1 cellular context compared by ENCODE assay signal in the genomic region with DNA sequence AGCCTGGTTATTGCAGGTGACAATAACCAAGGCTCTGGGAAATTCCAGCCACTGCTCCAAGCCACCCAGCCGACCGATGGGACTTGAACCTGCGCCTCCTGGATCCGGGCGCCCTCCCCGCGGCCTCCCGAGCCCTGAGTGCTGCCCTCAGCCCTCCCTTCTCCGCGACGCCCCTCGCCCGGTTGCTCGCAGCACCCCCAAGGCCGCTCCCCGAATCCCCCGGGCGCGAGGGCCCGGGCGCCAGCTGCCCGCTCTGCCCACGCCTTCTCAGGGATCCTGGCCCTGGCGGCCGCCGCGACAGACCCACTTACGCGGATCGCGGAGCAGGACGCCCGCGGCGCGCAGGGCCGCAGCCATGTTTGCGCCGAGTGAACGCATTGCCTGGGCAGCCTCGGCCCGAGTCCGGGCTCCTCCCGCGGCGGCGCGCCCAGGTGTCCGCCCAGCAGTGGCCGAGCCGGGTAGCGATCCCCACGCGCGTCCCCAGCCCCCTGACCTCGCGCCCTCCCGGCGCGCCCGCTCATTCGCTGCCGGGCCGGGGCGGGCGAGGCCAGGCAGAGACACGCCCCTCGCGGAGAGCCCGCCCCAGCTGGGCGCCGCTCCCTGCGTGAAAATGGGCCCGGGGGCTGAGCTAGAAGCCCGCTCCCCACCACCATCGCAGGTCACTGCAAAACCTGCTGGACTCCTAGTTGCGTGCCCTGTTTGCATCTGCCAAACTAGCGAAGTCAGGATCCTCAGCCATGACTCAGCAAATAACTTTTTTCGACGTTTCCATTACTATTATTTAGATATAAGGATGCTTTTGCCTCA.
A peak's percentile ranks its signal among the peaks of the same experiment; 100 is the strongest.
TF ChIP-seq lines count a peak whose summit lies in the region.

A gene with protein sequence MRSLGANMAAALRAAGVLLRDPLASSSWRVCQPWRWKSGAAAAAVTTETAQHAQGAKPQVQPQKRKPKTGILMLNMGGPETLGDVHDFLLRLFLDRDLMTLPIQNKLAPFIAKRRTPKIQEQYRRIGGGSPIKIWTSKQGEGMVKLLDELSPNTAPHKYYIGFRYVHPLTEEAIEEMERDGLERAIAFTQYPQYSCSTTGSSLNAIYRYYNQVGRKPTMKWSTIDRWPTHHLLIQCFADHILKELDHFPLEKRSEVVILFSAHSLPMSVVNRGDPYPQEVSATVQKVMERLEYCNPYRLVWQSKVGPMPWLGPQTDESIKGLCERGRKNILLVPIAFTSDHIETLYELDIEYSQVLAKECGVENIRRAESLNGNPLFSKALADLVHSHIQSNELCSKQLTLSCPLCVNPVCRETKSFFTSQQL (minus strand): TSS at position 460 of the 807 bp plus-strand sequence. CDS start 82 bp downstream, at position 378.

TF ChIP-seq in K562, 482 proteins besides CTCF, POLR2A, EP300 and RAD21 (continued from another document and continues in another):
- peak; percentile 94 for TF ChIP-seq MAFF (IDR thresholded peaks at IDR 0.05; ENCODE audit: low read length)
- TF ChIP-seq, protein P1, sequence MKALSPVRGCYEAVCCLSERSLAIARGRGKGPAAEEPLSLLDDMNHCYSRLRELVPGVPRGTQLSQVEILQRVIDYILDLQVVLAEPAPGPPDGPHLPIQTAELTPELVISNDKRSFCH (CRISPR knock-in tag; IDR thresholded peaks at IDR 0.05) = no peak
- TF ChIP-seq, protein P1 (tag; IDR thresholded peaks at IDR 0.05) = no peak
- TF ChIP-seq STAT5B (CRISPR knock-in tag; IDR thresholded peaks at IDR 0.05) = no peak
- TF ChIP-seq, protein P2, sequence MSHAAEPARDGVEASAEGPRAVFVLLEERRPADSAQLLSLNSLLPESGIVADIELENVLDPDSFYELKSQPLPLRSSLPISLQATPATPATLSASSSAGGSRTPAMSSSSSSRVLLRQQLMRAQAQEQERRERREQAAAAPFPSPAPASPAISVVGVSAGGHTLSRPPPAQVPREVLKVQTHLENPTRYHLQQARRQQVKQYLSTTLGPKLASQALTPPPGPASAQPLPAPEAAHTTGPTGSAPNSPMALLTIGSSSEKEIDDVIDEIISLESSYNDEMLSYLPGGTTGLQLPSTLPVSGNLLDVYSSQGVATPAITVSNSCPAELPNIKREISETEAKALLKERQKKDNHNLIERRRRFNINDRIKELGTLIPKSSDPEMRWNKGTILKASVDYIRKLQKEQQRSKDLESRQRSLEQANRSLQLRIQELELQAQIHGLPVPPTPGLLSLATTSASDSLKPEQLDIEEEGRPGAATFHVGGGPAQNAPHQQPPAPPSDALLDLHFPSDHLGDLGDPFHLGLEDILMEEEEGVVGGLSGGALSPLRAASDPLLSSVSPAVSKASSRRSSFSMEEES (CRISPR knock-in tag; IDR thresholded peaks at IDR 0.05) = no peak
- peak; percentile 90 for TF ChIP-seq RBFOX2 (IDR thresholded peaks at IDR 0.05; ENCODE audit: low read depth, low read length)
- no peak; the same call in 1 of the 2 replicates for TF ChIP-seq CBX1 (IDR thresholded peaks at IDR 0.05; ENCODE audit: low read depth)
- no peak for TF ChIP-seq FUS (optimal IDR thresholded peaks at IDR 0.05; ENCODE audit: low read depth, low read length)
- TF ChIP-seq HOXB6 (CRISPR knock-in tag; IDR thresholded peaks at IDR 0.05; ENCODE audit: borderline replicate concordance) = no peak
- no peak for TF ChIP-seq ETV1 (tag; conservative IDR thresholded peaks at IDR 0.05; ENCODE audit: low read depth)
- peak; percentile 64 for TF ChIP-seq DPF2 (IDR thresholded peaks at IDR 0.05)
- no peak for TF ChIP-seq ZKSCAN3 (CRISPR knock-in tag; IDR thresholded peaks at IDR 0.05)
- TF ChIP-seq SAP30 (IDR thresholded peaks at IDR 0.05; ENCODE audit: borderline replicate concordance, insufficient read depth, low read depth, low read length, poor library complexity, severe bottlenecking) = no peak
- TF ChIP-seq, protein P3, sequence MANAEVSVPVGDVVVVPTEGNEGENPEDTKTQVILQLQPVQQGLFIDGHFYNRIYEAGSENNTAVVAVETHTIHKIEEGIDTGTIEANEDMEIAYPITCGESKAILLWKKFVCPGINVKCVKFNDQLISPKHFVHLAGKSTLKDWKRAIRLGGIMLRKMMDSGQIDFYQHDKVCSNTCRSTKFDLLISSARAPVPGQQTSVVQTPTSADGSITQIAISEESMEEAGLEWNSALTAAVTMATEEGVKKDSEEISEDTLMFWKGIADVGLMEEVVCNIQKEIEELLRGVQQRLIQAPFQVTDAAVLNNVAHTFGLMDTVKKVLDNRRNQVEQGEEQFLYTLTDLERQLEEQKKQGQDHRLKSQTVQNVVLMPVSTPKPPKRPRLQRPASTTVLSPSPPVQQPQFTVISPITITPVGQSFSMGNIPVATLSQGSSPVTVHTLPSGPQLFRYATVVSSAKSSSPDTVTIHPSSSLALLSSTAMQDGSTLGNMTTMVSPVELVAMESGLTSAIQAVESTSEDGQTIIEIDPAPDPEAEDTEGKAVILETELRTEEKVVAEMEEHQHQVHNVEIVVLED (CRISPR knock-in tag; IDR thresholded peaks at IDR 0.05) = peak; percentile 55
- no peak for TF ChIP-seq FOXK2 (conservative IDR thresholded peaks at IDR 0.05 in 1 of 2, IDR thresholded peaks at IDR 0.05 in 1 of 2; ENCODE audit: low read depth in 2 of 2)
- peak; percentile 71 for TF ChIP-seq CCNT2 (IDR thresholded peaks at IDR 0.05; ENCODE audit: borderline replicate concordance, extremely low read depth, insufficient read length, low read depth, low read length)
- TF ChIP-seq, protein P4, sequence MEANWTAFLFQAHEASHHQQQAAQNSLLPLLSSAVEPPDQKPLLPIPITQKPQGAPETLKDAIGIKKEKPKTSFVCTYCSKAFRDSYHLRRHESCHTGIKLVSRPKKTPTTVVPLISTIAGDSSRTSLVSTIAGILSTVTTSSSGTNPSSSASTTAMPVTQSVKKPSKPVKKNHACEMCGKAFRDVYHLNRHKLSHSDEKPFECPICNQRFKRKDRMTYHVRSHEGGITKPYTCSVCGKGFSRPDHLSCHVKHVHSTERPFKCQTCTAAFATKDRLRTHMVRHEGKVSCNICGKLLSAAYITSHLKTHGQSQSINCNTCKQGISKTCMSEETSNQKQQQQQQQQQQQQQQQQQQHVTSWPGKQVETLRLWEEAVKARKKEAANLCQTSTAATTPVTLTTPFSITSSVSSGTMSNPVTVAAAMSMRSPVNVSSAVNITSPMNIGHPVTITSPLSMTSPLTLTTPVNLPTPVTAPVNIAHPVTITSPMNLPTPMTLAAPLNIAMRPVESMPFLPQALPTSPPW (CRISPR knock-in tag; IDR thresholded peaks at IDR 0.05) = peak; percentile 37
- TF ChIP-seq, protein P5, sequence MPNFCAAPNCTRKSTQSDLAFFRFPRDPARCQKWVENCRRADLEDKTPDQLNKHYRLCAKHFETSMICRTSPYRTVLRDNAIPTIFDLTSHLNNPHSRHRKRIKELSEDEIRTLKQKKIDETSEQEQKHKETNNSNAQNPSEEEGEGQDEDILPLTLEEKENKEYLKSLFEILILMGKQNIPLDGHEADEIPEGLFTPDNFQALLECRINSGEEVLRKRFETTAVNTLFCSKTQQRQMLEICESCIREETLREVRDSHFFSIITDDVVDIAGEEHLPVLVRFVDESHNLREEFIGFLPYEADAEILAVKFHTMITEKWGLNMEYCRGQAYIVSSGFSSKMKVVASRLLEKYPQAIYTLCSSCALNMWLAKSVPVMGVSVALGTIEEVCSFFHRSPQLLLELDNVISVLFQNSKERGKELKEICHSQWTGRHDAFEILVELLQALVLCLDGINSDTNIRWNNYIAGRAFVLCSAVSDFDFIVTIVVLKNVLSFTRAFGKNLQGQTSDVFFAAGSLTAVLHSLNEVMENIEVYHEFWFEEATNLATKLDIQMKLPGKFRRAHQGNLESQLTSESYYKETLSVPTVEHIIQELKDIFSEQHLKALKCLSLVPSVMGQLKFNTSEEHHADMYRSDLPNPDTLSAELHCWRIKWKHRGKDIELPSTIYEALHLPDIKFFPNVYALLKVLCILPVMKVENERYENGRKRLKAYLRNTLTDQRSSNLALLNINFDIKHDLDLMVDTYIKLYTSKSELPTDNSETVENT (CRISPR knock-in tag; IDR thresholded peaks at IDR 0.05) = peak; percentile 57; the same call in 1 of the 2 replicates
- no peak for TF ChIP-seq RFX1 (IDR thresholded peaks at IDR 0.05)
- TF ChIP-seq, protein P6, sequence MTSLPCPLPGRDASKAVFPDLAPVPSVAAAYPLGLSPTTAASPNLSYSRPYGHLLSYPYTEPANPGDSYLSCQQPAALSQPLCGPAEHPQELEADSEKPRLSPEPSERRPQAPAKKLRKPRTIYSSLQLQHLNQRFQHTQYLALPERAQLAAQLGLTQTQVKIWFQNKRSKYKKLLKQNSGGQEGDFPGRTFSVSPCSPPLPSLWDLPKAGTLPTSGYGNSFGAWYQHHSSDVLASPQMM (CRISPR knock-in tag; IDR thresholded peaks at IDR 0.05) = no peak
- TF ChIP-seq SIRT6 (IDR thresholded peaks at IDR 0.05; ENCODE audit: low read depth, low read length) = no peak
- TF ChIP-seq SIN3B (IDR thresholded peaks at IDR 0.05; ENCODE audit: low read depth) = no peak
- peak; percentile 77 for TF ChIP-seq CXXC5 (CRISPR knock-in tag; IDR thresholded peaks at IDR 0.05)
- peak; percentile 88 for TF ChIP-seq ZFX (CRISPR knock-in tag; IDR thresholded peaks at IDR 0.05)
- TF ChIP-seq, protein P7, sequence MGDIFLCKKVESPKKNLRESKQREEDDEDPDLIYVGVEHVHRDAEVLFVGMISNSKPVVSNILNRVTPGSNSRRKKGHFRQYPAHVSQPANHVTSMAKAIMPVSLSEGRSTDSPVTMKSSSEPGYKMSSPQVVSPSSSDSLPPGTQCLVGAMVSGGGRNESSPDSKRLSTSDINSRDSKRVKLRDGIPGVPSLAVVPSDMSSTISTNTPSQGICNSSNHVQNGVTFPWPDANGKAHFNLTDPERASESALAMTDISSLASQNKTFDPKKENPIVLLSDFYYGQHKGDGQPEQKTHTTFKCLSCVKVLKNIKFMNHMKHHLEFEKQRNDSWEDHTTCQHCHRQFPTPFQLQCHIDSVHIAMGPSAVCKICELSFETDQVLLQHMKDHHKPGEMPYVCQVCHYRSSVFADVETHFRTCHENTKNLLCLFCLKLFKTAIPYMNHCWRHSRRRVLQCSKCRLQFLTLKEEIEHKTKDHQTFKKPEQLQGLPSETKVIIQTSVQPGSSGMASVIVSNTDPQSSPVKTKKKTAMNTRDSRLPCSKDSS (IDR thresholded peaks at IDR 0.05; ENCODE audit: low read depth, partially characterized antibody) = no peak
- TF ChIP-seq, protein P8, sequence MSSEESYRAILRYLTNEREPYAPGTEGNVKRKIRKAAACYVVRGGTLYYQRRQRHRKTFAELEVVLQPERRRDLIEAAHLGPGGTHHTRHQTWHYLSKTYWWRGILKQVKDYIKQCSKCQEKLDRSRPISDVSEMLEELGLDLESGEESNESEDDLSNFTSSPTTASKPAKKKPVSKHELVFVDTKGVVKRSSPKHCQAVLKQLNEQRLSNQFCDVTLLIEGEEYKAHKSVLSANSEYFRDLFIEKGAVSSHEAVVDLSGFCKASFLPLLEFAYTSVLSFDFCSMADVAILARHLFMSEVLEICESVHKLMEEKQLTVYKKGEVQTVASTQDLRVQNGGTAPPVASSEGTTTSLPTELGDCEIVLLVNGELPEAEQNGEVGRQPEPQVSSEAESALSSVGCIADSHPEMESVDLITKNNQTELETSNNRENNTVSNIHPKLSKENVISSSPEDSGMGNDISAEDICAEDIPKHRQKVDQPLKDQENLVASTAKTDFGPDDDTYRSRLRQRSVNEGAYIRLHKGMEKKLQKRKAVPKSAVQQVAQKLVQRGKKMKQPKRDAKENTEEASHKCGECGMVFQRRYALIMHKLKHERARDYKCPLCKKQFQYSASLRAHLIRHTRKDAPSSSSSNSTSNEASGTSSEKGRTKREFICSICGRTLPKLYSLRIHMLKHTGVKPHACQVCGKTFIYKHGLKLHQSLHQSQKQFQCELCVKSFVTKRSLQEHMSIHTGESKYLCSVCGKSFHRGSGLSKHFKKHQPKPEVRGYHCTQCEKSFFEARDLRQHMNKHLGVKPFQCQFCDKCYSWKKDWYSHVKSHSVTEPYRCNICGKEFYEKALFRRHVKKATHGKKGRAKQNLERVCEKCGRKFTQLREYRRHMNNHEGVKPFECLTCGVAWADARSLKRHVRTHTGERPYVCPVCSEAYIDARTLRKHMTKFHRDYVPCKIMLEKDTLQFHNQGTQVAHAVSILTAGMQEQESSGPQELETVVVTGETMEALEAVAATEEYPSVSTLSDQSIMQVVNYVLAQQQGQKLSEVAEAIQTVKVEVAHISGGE (CRISPR knock-in tag; IDR thresholded peaks at IDR 0.05) = peak in 1 of 3 experiments; percentile 45; a peak in 1 of 6 replicates
- 0 out of 2 replicates have a peak, but pooled peaks have one; percentile 8 for TF ChIP-seq NR2C2 (CRISPR knock-in tag; IDR thresholded peaks at IDR 0.05)
- peak; percentile 92 for TF ChIP-seq NR2C2 (tag; IDR thresholded peaks at IDR 0.05)
- TF ChIP-seq L3MBTL2 (IDR thresholded peaks at IDR 0.05) = peak; percentile 67
- no peak for TF ChIP-seq ZZZ3 (IDR thresholded peaks at IDR 0.05)
- no peak for TF ChIP-seq EZH2 (IDR thresholded peaks at IDR 0.05; ENCODE audit: borderline replicate concordance, low read depth, low read length)
- TF ChIP-seq RNF2 (IDR thresholded peaks at IDR 0.05) = no peak
- peak; percentile 98 for TF ChIP-seq ZNF316 (IDR thresholded peaks at IDR 0.05)
- TF ChIP-seq DIDO1 (tag; IDR thresholded peaks at IDR 0.05; ENCODE audit: low read depth) = no peak
- TF ChIP-seq, protein P9, sequence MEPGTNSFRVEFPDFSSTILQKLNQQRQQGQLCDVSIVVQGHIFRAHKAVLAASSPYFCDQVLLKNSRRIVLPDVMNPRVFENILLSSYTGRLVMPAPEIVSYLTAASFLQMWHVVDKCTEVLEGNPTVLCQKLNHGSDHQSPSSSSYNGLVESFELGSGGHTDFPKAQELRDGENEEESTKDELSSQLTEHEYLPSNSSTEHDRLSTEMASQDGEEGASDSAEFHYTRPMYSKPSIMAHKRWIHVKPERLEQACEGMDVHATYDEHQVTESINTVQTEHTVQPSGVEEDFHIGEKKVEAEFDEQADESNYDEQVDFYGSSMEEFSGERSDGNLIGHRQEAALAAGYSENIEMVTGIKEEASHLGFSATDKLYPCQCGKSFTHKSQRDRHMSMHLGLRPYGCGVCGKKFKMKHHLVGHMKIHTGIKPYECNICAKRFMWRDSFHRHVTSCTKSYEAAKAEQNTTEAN (CRISPR knock-in tag; IDR thresholded peaks at IDR 0.05) = no peak
- TF ChIP-seq ZBTB7A (IDR thresholded peaks at IDR 0.05; ENCODE audit: borderline replicate concordance, control insufficient read depth, low read depth, low read length) = peak; percentile 64; the same call in 1 of the 2 replicates
- peak; percentile 20; the same call in 1 of the 2 replicates for TF ChIP-seq SMARCA4 (IDR thresholded peaks at IDR 0.05)
- TF ChIP-seq BRD4 (IDR thresholded peaks at IDR 0.05) = 0 out of 2 replicates have a peak, but pooled peaks have one; percentile 4
- peak; percentile 91 for TF ChIP-seq MAFK (IDR thresholded peaks at IDR 0.05; ENCODE audit: low read length)
- 0 out of 2 replicates have a peak, but pooled peaks have one; percentile 13 for TF ChIP-seq KLF1 (tag; IDR thresholded peaks at IDR 0.05)
- no peak for TF ChIP-seq NCOA6 (IDR thresholded peaks at IDR 0.05)
- peak in 1 of 2 experiments; percentile 63; a peak in 2 of 4 replicates for TF ChIP-seq NRF1 (conservative IDR thresholded peaks at IDR 0.05 in 1 of 2, IDR thresholded peaks at IDR 0.05 in 1 of 2)
- TF ChIP-seq ZNF445 (CRISPR knock-in tag; IDR thresholded peaks at IDR 0.05; ENCODE audit: low read depth) = no peak
- peak; percentile 88 for TF ChIP-seq GATAD2B (IDR thresholded peaks at IDR 0.05; ENCODE audit: borderline replicate concordance)
- TF ChIP-seq ZNF699 (CRISPR knock-in tag; IDR thresholded peaks at IDR 0.05; ENCODE audit: insufficient replicate concordance) = no peak
- TF ChIP-seq CBX3 (IDR thresholded peaks at IDR 0.05; ENCODE audit: borderline replicate concordance in 1 of 2, low read length in 2 of 2) = no peak
